1 cellular context compared by ENCODE assay signal in the genomic region with DNA sequence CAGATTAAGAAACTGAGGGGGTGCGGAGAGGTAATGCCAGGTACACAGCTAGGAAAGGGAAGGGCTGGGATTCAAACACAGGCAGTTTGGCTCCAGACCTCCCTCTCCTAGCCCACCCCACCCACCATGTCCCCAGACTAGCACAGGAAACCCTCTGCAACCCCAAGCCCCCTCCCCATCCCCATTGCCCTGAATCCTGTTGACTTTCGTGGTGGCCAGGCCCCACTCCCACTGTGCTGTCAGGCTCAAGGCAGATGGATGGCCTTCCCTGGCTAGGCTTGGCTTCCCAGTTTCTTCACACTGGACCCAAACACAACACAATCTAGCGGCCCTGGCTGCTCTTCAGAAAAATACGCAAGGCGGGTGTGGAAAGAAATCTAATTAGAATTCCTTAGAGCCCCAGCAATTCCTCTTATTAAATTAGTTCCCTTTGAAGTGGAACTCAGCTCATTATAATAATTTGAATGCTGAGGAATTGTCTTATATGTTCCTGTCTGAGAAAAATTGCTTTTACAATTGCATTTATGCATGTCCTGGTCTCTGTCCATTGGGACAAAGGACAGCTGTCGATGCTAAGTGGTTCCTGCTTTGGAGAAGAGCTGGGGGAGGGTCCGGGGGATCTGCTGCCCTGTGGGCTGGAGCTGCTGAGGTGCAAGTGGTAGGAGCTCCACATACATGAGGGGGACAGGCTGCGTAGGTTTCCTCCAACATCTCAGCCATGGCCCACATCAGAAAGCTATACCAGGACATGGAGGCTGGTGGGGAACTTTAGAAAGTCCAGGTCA.
TF ChIP-seq lines count a peak whose summit lies in the region.

No MANE protein-coding gene starts in this region.

TF ChIP-seq in H1, 55 proteins besides CTCF, POLR2A, EP300 and RAD21 (continued from another document):
- no peak for TF ChIP-seq SIRT6 (IDR thresholded peaks at IDR 0.05; ENCODE audit: low read length)
- TF ChIP-seq, protein P1, sequence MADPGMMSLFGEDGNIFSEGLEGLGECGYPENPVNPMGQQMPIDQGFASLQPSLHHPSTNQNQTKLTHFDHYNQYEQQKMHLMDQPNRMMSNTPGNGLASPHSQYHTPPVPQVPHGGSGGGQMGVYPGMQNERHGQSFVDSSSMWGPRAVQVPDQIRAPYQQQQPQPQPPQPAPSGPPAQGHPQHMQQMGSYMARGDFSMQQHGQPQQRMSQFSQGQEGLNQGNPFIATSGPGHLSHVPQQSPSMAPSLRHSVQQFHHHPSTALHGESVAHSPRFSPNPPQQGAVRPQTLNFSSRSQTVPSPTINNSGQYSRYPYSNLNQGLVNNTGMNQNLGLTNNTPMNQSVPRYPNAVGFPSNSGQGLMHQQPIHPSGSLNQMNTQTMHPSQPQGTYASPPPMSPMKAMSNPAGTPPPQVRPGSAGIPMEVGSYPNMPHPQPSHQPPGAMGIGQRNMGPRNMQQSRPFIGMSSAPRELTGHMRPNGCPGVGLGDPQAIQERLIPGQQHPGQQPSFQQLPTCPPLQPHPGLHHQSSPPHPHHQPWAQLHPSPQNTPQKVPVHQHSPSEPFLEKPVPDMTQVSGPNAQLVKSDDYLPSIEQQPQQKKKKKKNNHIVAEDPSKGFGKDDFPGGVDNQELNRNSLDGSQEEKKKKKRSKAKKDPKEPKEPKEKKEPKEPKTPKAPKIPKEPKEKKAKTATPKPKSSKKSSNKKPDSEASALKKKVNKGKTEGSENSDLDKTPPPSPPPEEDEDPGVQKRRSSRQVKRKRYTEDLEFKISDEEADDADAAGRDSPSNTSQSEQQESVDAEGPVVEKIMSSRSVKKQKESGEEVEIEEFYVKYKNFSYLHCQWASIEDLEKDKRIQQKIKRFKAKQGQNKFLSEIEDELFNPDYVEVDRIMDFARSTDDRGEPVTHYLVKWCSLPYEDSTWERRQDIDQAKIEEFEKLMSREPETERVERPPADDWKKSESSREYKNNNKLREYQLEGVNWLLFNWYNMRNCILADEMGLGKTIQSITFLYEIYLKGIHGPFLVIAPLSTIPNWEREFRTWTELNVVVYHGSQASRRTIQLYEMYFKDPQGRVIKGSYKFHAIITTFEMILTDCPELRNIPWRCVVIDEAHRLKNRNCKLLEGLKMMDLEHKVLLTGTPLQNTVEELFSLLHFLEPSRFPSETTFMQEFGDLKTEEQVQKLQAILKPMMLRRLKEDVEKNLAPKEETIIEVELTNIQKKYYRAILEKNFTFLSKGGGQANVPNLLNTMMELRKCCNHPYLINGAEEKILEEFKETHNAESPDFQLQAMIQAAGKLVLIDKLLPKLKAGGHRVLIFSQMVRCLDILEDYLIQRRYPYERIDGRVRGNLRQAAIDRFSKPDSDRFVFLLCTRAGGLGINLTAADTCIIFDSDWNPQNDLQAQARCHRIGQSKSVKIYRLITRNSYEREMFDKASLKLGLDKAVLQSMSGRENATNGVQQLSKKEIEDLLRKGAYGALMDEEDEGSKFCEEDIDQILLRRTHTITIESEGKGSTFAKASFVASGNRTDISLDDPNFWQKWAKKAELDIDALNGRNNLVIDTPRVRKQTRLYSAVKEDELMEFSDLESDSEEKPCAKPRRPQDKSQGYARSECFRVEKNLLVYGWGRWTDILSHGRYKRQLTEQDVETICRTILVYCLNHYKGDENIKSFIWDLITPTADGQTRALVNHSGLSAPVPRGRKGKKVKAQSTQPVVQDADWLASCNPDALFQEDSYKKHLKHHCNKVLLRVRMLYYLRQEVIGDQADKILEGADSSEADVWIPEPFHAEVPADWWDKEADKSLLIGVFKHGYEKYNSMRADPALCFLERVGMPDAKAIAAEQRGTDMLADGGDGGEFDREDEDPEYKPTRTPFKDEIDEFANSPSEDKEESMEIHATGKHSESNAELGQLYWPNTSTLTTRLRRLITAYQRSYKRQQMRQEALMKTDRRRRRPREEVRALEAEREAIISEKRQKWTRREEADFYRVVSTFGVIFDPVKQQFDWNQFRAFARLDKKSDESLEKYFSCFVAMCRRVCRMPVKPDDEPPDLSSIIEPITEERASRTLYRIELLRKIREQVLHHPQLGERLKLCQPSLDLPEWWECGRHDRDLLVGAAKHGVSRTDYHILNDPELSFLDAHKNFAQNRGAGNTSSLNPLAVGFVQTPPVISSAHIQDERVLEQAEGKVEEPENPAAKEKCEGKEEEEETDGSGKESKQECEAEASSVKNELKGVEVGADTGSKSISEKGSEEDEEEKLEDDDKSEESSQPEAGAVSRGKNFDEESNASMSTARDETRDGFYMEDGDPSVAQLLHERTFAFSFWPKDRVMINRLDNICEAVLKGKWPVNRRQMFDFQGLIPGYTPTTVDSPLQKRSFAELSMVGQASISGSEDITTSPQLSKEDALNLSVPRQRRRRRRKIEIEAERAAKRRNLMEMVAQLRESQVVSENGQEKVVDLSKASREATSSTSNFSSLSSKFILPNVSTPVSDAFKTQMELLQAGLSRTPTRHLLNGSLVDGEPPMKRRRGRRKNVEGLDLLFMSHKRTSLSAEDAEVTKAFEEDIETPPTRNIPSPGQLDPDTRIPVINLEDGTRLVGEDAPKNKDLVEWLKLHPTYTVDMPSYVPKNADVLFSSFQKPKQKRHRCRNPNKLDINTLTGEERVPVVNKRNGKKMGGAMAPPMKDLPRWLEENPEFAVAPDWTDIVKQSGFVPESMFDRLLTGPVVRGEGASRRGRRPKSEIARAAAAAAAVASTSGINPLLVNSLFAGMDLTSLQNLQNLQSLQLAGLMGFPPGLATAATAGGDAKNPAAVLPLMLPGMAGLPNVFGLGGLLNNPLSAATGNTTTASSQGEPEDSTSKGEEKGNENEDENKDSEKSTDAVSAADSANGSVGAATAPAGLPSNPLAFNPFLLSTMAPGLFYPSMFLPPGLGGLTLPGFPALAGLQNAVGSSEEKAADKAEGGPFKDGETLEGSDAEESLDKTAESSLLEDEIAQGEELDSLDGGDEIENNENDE (IDR thresholded peaks at IDR 0.05; ENCODE audit: insufficient replicate concordance, low read length): no peak
- no peak for TF ChIP-seq CBX5 (IDR thresholded peaks at IDR 0.05; ENCODE audit: low read depth, low read length)
- TF ChIP-seq MAFK (IDR thresholded peaks at IDR 0.05; ENCODE audit: low read depth, low read length): no peak
- TF ChIP-seq TBP (IDR thresholded peaks at IDR 0.05; ENCODE audit: low read depth, low read length): no peak
TF ChIP-seq in H1: peak in this region for 0.
